ENCODE assay signal across 25 cellular contexts in genomic region chr18:29693334-29693733, GRCh38.
"Had no signal": no experiment of that assay in that cellular context is flagged by ENCODE, and none has a peak within 500 bp of the region (broad histone marks: within the 10 kb centered on the region; RNA-seq: fewer than 3 reads in every experiment).

No MANE protein-coding gene starts in this region.

- H3K4me2 ChIP-seq: neural progenitor cell, smooth muscle cell had no signal

- H3K4me1 Mint-ChIP-seq: memory B cell; naive thymus-derived CD4-positive, alpha-beta T cell; nephron; neural progenitor cell; stimulated activated effector memory CD8-positive, alpha-beta T cell treated with anti-CD3 and anti-CD28 coated beads, Interleukin-12 subunit alpha, Interleukin-12 subunit beta, amount 100 ng/mL, for 72 hours had no signal

- H3K4me3 Mint-ChIP-seq: memory B cell; naive thymus-derived CD4-positive, alpha-beta T cell; nephron; neural progenitor cell; stimulated activated effector memory CD8-positive, alpha-beta T cell treated with anti-CD3 and anti-CD28 coated beads, Interleukin-12 subunit alpha, Interleukin-12 subunit beta, amount 100 ng/mL, for 72 hours; type B pancreatic cell had no signal

- H3K9me3 Mint-ChIP-seq: nephron, neural progenitor cell, type B pancreatic cell had no signal

- H3K9ac ChIP-seq: neural progenitor cell, parathyroid adenoma had no signal

- H3K36me3 ChIP-seq: gastrocnemius medialis, neural progenitor cell, right lobe of liver, stomach, tibial artery had no signal

- H3K36me3 Mint-ChIP-seq: memory B cell; neural progenitor cell; stimulated activated effector memory CD8-positive, alpha-beta T cell treated with anti-CD3 and anti-CD28 coated beads, Interleukin-12 subunit alpha, Interleukin-12 subunit beta, amount 100 ng/mL, for 72 hours; type B pancreatic cell had no signal

- DNase-seq: dorsolateral prefrontal cortex; effector CD4-positive, alpha-beta T cell; foreskin fibroblast; gastrocnemius medialis; head of caudate nucleus; kidney; midbrain; naive thymus-derived CD4-positive, alpha-beta T cell; right lobe of liver; stimulated activated CD4-positive, alpha-beta T cell treated with anti-CD3 and anti-CD28 coated beads, Interleukin-2, amount 100 ng/mL, for 24 hours; stimulated activated CD4-positive, alpha-beta T cell treated with anti-CD3 and anti-CD28 coated beads, Interleukin-4, amount 100 ng/mL, for 24 hours; stimulated activated naive CD4-positive, alpha-beta T cell treated with Interleukin-2 at 50 U/mL for 16 hours; stomach; testis; tibial artery had no signal

- H3K4me3 ChIP-seq: dorsolateral prefrontal cortex, gastrocnemius medialis, lung, neural progenitor cell, right lobe of liver, smooth muscle cell, stomach, testis, tibial artery had no signal

- H2AFZ ChIP-seq: neural progenitor cell, parathyroid adenoma had no signal

- H3K27ac ChIP-seq: dorsolateral prefrontal cortex, gastrocnemius medialis, neural progenitor cell, parathyroid adenoma, right lobe of liver, stomach, testis, tibial artery had no signal

- H3K79me2 ChIP-seq: parathyroid adenoma had no signal

- H3K4me1 ChIP-seq: gastrocnemius medialis, neural progenitor cell, parathyroid adenoma, right lobe of liver, stomach, testis, tibial artery had no signal

- H3K27me3 ChIP-seq: dorsolateral prefrontal cortex, gastrocnemius medialis, neural progenitor cell, right lobe of liver, stomach, testis, tibial artery had no signal

- H3K27ac Mint-ChIP-seq: memory B cell; naive thymus-derived CD4-positive, alpha-beta T cell; nephron; neural progenitor cell; progenitor cell of endocrine pancreas; stimulated activated effector memory CD8-positive, alpha-beta T cell treated with anti-CD3 and anti-CD28 coated beads, Interleukin-12 subunit alpha, Interleukin-12 subunit beta, amount 100 ng/mL, for 72 hours; type B pancreatic cell had no signal

- ATAC-seq: gastrocnemius medialis; left lobe of liver; naive thymus-derived CD4-positive, alpha-beta T cell; right lobe of liver; stimulated activated effector memory CD8-positive, alpha-beta T cell treated with anti-CD3 and anti-CD28 coated beads, Interleukin-12 subunit alpha, Interleukin-12 subunit beta, amount 100 ng/mL, for 72 hours had no signal

- H3K27me3 Mint-ChIP-seq: memory B cell; naive thymus-derived CD4-positive, alpha-beta T cell; progenitor cell of endocrine pancreas; type B pancreatic cell had no signal
